In the genomic region with DNA sequence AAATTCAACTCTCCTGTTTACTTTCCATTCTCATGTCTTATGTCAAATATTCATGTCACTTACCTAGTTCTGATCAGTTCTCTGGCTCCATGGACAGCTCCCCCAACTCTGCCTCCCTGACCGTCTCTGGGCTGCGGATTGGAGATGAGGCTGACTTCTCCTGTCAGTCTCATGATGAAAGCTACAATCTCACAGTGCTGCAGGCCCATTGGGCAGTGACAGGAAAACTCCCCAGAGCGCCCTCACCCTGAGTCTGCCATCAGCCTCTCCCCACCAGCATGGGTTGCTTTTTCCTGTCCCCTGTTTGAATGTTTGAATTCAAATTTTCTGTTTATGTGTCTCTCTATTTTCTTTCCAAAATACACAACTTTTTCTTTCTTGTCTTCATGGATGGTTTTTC, we compare ENCODE assay signal across 25 cellular contexts.
A peak's percentile ranks its signal among the peaks of the same experiment; 100 is the strongest.
DNase-seq lines count a peak whose midpoint lies in the region; ATAC-seq and TF ChIP-seq lines count a peak whose summit lies in the region.
"Had no signal": no experiment of that assay in that cellular context is flagged by ENCODE, and none has a peak within 500 bp of the region (broad histone marks: within the 10 kb centered on the region; RNA-seq: fewer than 3 reads in every experiment).

No MANE protein-coding gene starts in this region.

- H3K9me2 ChIP-seq in SU-DHL-6 (replicated peaks; ENCODE audit: insufficient read depth, low read length) = no peaks in the 10 kb centered on the region

- H3K36me3 ChIP-seq in BLaER1 treated with 17β-estradiol and CSF1 and Interleukin-3, amounts not matched to agents 10 nM and 100 nM = no peaks in the 10 kb centered on the region
- no peaks in the 10 kb centered on the region for H3K36me3 ChIP-seq in SU-DHL-6 (ENCODE audit: low read length)
- H3K36me3 ChIP-seq: BE2C, SJSA1 had no signal

- no peaks in the 10 kb centered on the region for H3K9me3 ChIP-seq in BLaER1 treated with 17β-estradiol and CSF1 and Interleukin-3, amounts not matched to agents 10 nM and 100 nM (replicated peaks in 1 of 11)
- H3K9me3 ChIP-seq in SU-DHL-6 (ENCODE audit: insufficient read depth, low read length) = no peaks in the 10 kb centered on the region
- H3K9me3 ChIP-seq: A549, BE2C, Caco-2, SJSA1 had no signal

- H3K27ac ChIP-seq in BLaER1 treated with 17β-estradiol and CSF1 and Interleukin-3, amounts not matched to agents 10 nM and 100 nM = 0 out of 22 replicates have a peak overlapping the region, but pooled peaks of 1 of the 11 experiments have one; percentile 1
- H3K27ac ChIP-seq in SU-DHL-6 (ENCODE audit: low read depth, low read length) = peak overlapping the region; percentile 93
- H3K27ac ChIP-seq: A549, SJSA1 had no signal

- H3K27me3 Mint-ChIP-seq in IgD-negative memory B cell (no peaks in the 10 kb centered on the region), memory B cell (no peaks in the 10 kb centered on the region)

- H3K4me3 Mint-ChIP-seq in IgD-negative memory B cell (peak overlapping the region; percentile 62 to 94 (median 87)), memory B cell (peak overlapping the region; percentile 86)
- H3K4me3 Mint-ChIP-seq: CD4-positive, alpha-beta T cell had no signal

- no peak overlapping the region for H3K9ac ChIP-seq in BLaER1 treated with 17β-estradiol and CSF1 and Interleukin-3, amounts not matched to agents 10 nM and 100 nM
- H3K9ac ChIP-seq in SU-DHL-6 (ENCODE audit: low read length) = peak overlapping the region; percentile 94

- peaks cover 0 to 53% (median 26%) of the 10 kb centered on the region in 10 experiments; a peak in 16 of 20 replicates for H3K4me1 ChIP-seq in BLaER1 treated with 17β-estradiol and CSF1 and Interleukin-3, amounts not matched to agents 10 nM and 100 nM
- H3K4me1 ChIP-seq: A549, BE2C, SJSA1 had no signal

- H3K9me3 Mint-ChIP-seq in IgD-negative memory B cell (peaks cover 0 to 1% (median 0%) of the 10 kb centered on the region in 3 donors), memory B cell (no peaks in the 10 kb centered on the region)
- H3K9me3 Mint-ChIP-seq: CD4-positive, alpha-beta T cell had no signal

- peak overlapping the region in 8 of 11 experiments; percentile 49 to 91 (median 64); a peak in 16 of 22 replicates for H3K4me2 ChIP-seq in BLaER1 treated with 17β-estradiol and CSF1 and Interleukin-3, amounts not matched to agents 10 nM and 100 nM
- peak overlapping the region; percentile 99 for H3K4me2 ChIP-seq in SU-DHL-6 (ENCODE audit: low read depth, low read length, poor library complexity, severe bottlenecking)
- H3K4me2 ChIP-seq: A549 had no signal

- no peaks in the 10 kb centered on the region for H3K27me3 ChIP-seq in BLaER1 treated with 17β-estradiol and CSF1 and Interleukin-3, amounts not matched to agents 10 nM and 100 nM
- H3K27me3 ChIP-seq in SU-DHL-6 (ENCODE audit: low read length) = no peaks in the 10 kb centered on the region

- peak overlapping the region in 2 of 3 donors; percentile 2 to 81 for H3K27ac Mint-ChIP-seq in IgD-negative memory B cell
- H3K27ac Mint-ChIP-seq in memory B cell = peak overlapping the region; percentile 39
- H3K27ac Mint-ChIP-seq: CD4-positive, alpha-beta T cell had no signal

- ATAC-seq in memory B cell (ENCODE audit: low read depth) = peak; percentile 37
- ATAC-seq in SK-N-SH treated with all-trans-retinoic acid at 6 μM for 48 hours = no peak
- ATAC-seq: A549, Right ventricle myocardium inferior had no signal

- H3K79me2 ChIP-seq in SU-DHL-6 (ENCODE audit: insufficient read depth, low read length) = peaks cover 35% of the 10 kb centered on the region

- H2AFZ ChIP-seq in SU-DHL-6 (ENCODE audit: low read depth, low read length, severe bottlenecking) = no peak overlapping the region

- DNase-seq in memory B cell (ENCODE audit: low spot score in 2 of 2) (no peak), SKM-1 (lab: John Stamatoyannopoulos, UW; ENCODE audit: unreplicated experiment) (no peak), GM20000 (ENCODE audit: low spot score) (no peak), LoVo (ENCODE audit: low spot score) (no peak)
- DNase-seq: BE2C; Caco-2; CD4-positive, alpha-beta T cell; DMS 273 treated with DMSO at 0.1 percent for 48 hours; DMS79 treated with DMSO at 0.1 percent for 48 hours; H7; KBM-7; NCI-H1105; NCI-H146; NCI-H2029; NCI-H2227 treated with DMSO at 0.1 percent for 48 hours; NCI-H510A; NCI-H774; OCI-M1 had no signal

- H3K36me3 Mint-ChIP-seq in IgD-negative memory B cell (no peaks in the 10 kb centered on the region), memory B cell (no peaks in the 10 kb centered on the region)

- H3F3A ChIP-seq in SU-DHL-6 (ENCODE audit: insufficient read depth) = peaks cover 21% of the 10 kb centered on the region; the same call in 1 of the 2 replicates

- no peak overlapping the region for H3K4me3 ChIP-seq in BLaER1 treated with 17β-estradiol and CSF1 and Interleukin-3, amounts not matched to agents 10 nM and 100 nM
- peak overlapping the region; percentile 36 for H3K4me3 ChIP-seq in SU-DHL-6 (ENCODE audit: insufficient read depth, low read length, poor library complexity, severe bottlenecking)
- H3K4me3 ChIP-seq: A549, SJSA1 had no signal

- TF ChIP-seq CTCF in SU-DHL-6 (IDR thresholded peaks at IDR 0.05; ENCODE audit: insufficient read depth, low read length, poor library complexity, severe bottlenecking) (no peak), GM20000 (IDR thresholded peaks at IDR 0.05; ENCODE audit: extremely low read depth, missing control alignments) (no peak)

- H4K20me1 ChIP-seq in BLaER1 treated with 17β-estradiol and CSF1 and Interleukin-3, amounts not matched to agents 10 nM and 100 nM = no peaks in the 10 kb centered on the region
- H4K20me1 ChIP-seq in SU-DHL-6 (ENCODE audit: low read depth, low read length) = no peaks in the 10 kb centered on the region

- H3K4me1 Mint-ChIP-seq in IgD-negative memory B cell (peaks cover 33 to 51% (median 51%) of the 10 kb centered on the region in 3 donors), memory B cell (peaks cover 50% of the 10 kb centered on the region)

TF ChIP-seq in SK-N-SH treated with all-trans-retinoic acid at 6 μM for 48 hours, 23 proteins besides CTCF, POLR2A, EP300 and RAD21:
- TF ChIP-seq ZC3H10 (CRISPR knock-in tag; IDR thresholded peaks at IDR 0.05) (no peak), TOX (CRISPR knock-in tag; IDR thresholded peaks at IDR 0.05; ENCODE audit: borderline replicate concordance) (no peak), ZFP30 (CRISPR knock-in tag; IDR thresholded peaks at IDR 0.05) (no peak)
